19 cellular contexts compared by ENCODE assay signal in genomic region chr4:69936566-69936965, GRCh38. TPM values are rescaled to one million over a fixed set of nuclear protein-coding genes. Genes with fewer than 3 reads are reported as not detected.
A peak's percentile ranks its signal among the peaks of the same experiment; 100 is the strongest.
DNase-seq lines count a peak whose midpoint lies in the region; FAIRE-seq and TF ChIP-seq lines count a peak whose summit lies in the region.
"Had no signal": no experiment of that assay in that cellular context is flagged by ENCODE, and none has a peak within 500 bp of the region (broad histone marks: within the 10 kb centered on the region; RNA-seq: fewer than 3 reads in every experiment).

No MANE protein-coding gene starts in this region.

- no peak overlapping the region for H3K4me3 ChIP-seq in adipocyte (ENCODE audit: low read length)
- H3K4me3 ChIP-seq in cardiac fibroblast (replicated peaks in 1 of 2; ENCODE audit: low read depth in 2 of 2, low read length in 2 of 2), result no peak overlapping the region
- no peak overlapping the region for H3K4me3 ChIP-seq in small intestine (ENCODE audit: low read depth in 1 of 2, low read length in 2 of 2)
- H3K4me3 ChIP-seq: SJSA1 had no signal

- peak; percentile 84 for DNase-seq in adipocyte (ENCODE audit: low read depth)
- DNase-seq in cardiac fibroblast (ENCODE audit: low read depth in 2 of 2), result peak; percentile 11 to 40
- DNase-seq in fibroblast of peridontal ligament (ENCODE audit: extremely low read depth), result peak; percentile 46
- no peak for DNase-seq in small intestine
- no peak for DNase-seq in activated T-cell treated with anti-CD3 and anti-CD28 coated beads, Interleukin-2, amount 50 U/mL, for 24 hours
- no peak for DNase-seq in midbrain (lab: John Stamatoyannopoulos, UW)
- no peak for DNase-seq in endothelial cell (ENCODE audit: low spot score)
- DNase-seq: COR-L47, GF-D8, H7, HFFc6, NCI-H1436, NCI-H1930, NCI-H526 had no signal

- no peaks in the 10 kb centered on the region for H3K9me3 Mint-ChIP-seq in activated T-cell treated with anti-CD3 and anti-CD28 coated beads, Interleukin-2, amount 50 U/mL, for 24 hours
- H3K9me3 Mint-ChIP-seq in endothelial cell (ENCODE audit: unreplicated experiment), result no peaks in the 10 kb centered on the region
- H3K9me3 Mint-ChIP-seq: CD14-positive monocyte had no signal

- no peak overlapping the region for H3K9ac ChIP-seq in adipocyte (ENCODE audit: low read length)
- H3K9ac ChIP-seq: KMS-11 had no signal

- H3K27me3 ChIP-seq in adipocyte (replicated peaks; ENCODE audit: control insufficient read depth, insufficient read depth, low read length), result no peaks in the 10 kb centered on the region
- H3K27me3 ChIP-seq in small intestine (ENCODE audit: control insufficient read depth in 2 of 2, insufficient read depth in 2 of 2, low read length in 2 of 2), result no peaks in the 10 kb centered on the region
- H3K27me3 ChIP-seq: SJSA1 had no signal

- H3K36me3 ChIP-seq in adipocyte (ENCODE audit: control insufficient read depth, insufficient read depth, low read length, severe bottlenecking) (no peaks in the 10 kb centered on the region), small intestine (ENCODE audit: control insufficient read depth in 2 of 2, insufficient read depth in 2 of 2, low read length in 2 of 2) (no peaks in the 10 kb centered on the region)
- H3K36me3 ChIP-seq: SJSA1 had no signal

- peak; percentile 5 for FAIRE-seq in small intestine (lab: Jason Lieb, UNC)

- no peak overlapping the region for H3K27ac Mint-ChIP-seq in activated T-cell treated with anti-CD3 and anti-CD28 coated beads, Interleukin-2, amount 50 U/mL, for 24 hours
- H3K27ac Mint-ChIP-seq in endothelial cell (ENCODE audit: unreplicated experiment), result no peak overlapping the region
- H3K27ac Mint-ChIP-seq: CD14-positive monocyte, HFFc6 had no signal

- no peak overlapping the region for H3K27ac ChIP-seq in small intestine (ENCODE audit: low read depth in 1 of 2, low read length in 1 of 2)
- H3K27ac ChIP-seq: KMS-11, SJSA1 had no signal

- H3K36me3 Mint-ChIP-seq in activated T-cell treated with anti-CD3 and anti-CD28 coated beads, Interleukin-2, amount 50 U/mL, for 24 hours (ENCODE audit: low read depth), result no peaks in the 10 kb centered on the region
- H3K36me3 Mint-ChIP-seq in endothelial cell (ENCODE audit: low read depth, unreplicated experiment), result no peaks in the 10 kb centered on the region
- H3K36me3 Mint-ChIP-seq: CD14-positive monocyte had no signal

- no peak for TF ChIP-seq CTCF in cardiac fibroblast (IDR thresholded peaks at IDR 0.05; ENCODE audit: low read depth, low read length)
- TF ChIP-seq CTCF in endothelial cell (IDR thresholded peaks at IDR 0.05; ENCODE audit: unreplicated experiment), result no peak

- H3K4me3 Mint-ChIP-seq in activated T-cell treated with anti-CD3 and anti-CD28 coated beads, Interleukin-2, amount 50 U/mL, for 24 hours, result no peak overlapping the region
- no peak overlapping the region for H3K4me3 Mint-ChIP-seq in endothelial cell (ENCODE audit: unreplicated experiment)
- H3K4me3 Mint-ChIP-seq: CD14-positive monocyte, HFFc6 had no signal

- H3K4me1 ChIP-seq in adipocyte (ENCODE audit: control insufficient read depth, insufficient read depth, low read length) (peaks cover 9% of the 10 kb centered on the region), small intestine (ENCODE audit: control insufficient read depth in 2 of 2, insufficient read depth in 1 of 2, low read depth in 1 of 2, low read length in 1 of 2) (no peaks in the 10 kb centered on the region)
- H3K4me1 ChIP-seq: SJSA1 had no signal

- no peaks in the 10 kb centered on the region for H3K9me3 ChIP-seq in adipocyte (ENCODE audit: control insufficient read depth, low read length)
- no peaks in the 10 kb centered on the region for H3K9me3 ChIP-seq in small intestine (ENCODE audit: control insufficient read depth, low read depth)
- H3K9me3 ChIP-seq: SJSA1 had no signal

- no peaks in the 10 kb centered on the region for H3K4me1 Mint-ChIP-seq in activated T-cell treated with anti-CD3 and anti-CD28 coated beads, Interleukin-2, amount 50 U/mL, for 24 hours (ENCODE audit: low read depth)
- peaks cover 8% of the 10 kb centered on the region for H3K4me1 Mint-ChIP-seq in endothelial cell (ENCODE audit: unreplicated experiment)
- H3K4me1 Mint-ChIP-seq: CD14-positive monocyte had no signal

- no peaks in the 10 kb centered on the region for H3K27me3 Mint-ChIP-seq in activated T-cell treated with anti-CD3 and anti-CD28 coated beads, Interleukin-2, amount 50 U/mL, for 24 hours
- H3K27me3 Mint-ChIP-seq in endothelial cell (ENCODE audit: unreplicated experiment), result no peaks in the 10 kb centered on the region

RNA-seq across cellular contexts. Expression of gene CSN1S1, which starts 5.7 kb away (rescaled TPM):
- polyA plus RNA-seq in small intestine, result not detected
- not detected for total RNA-seq in endothelial cell (ENCODE audit: unreplicated experiment)
- total RNA-seq: Daoy, H7, HFFc6, HT-29, SJSA1 had no signal
- polyA plus RNA-seq: CD14-positive monocyte had no signal

RNA-seq across cellular contexts. Expression of gene CSN2, which starts 29.0 kb away (rescaled TPM):
- under 1 TPM in 1 of 3 donors, not detected in 2; 0.13 TPM for polyA plus RNA-seq in small intestine
- not detected for total RNA-seq in endothelial cell (ENCODE audit: unreplicated experiment)
- total RNA-seq: Daoy, H7, HFFc6, HT-29, SJSA1 had no signal
- polyA plus RNA-seq: CD14-positive monocyte had no signal

RNA-seq across cellular contexts. Expression of gene STATH, which starts 59.2 kb away (rescaled TPM):
- not detected for polyA plus RNA-seq in small intestine
- total RNA-seq in endothelial cell (ENCODE audit: unreplicated experiment), result not detected
- total RNA-seq: Daoy, H7, HFFc6, HT-29, SJSA1 had no signal
- polyA plus RNA-seq: CD14-positive monocyte had no signal

Comparison
In these comparisons a context has a peak if more than half of its experiments do, and no peak if none do; other contexts are left out.
1. DNase-seq: peak in adipocyte (single experiment), cardiac fibroblast (2 of 2) and fibroblast of peridontal ligament (single experiment); none in small intestine (single experiment), activated T-cell treated with anti-CD3 and anti-CD28 coated beads, Interleukin-2, amount 50 U/mL, for 24 hours (single experiment), midbrain (single experiment) and endothelial cell (single experiment).